ENCODE assay signal across 10 cellular contexts in genomic region chr9:33129251-33129885, GRCh38. TPM values are rescaled to one million over a fixed set of nuclear protein-coding genes. Genes with fewer than 3 reads are reported as not detected.
A peak's percentile ranks its signal among the peaks of the same experiment; 100 is the strongest.
DNase-seq lines count a peak whose midpoint lies in the region; ATAC-seq and TF ChIP-seq lines count a peak whose summit lies in the region.
"Had no signal": no experiment of that assay in that cellular context is flagged by ENCODE, and none has a peak within 500 bp of the region (broad histone marks: within the 10 kb centered on the region; RNA-seq: fewer than 3 reads in every experiment).

No MANE protein-coding gene starts in this region.

- peak overlapping the region in 6 of 7 donors; percentile 44 to 94 (median 78) for H3K27ac Mint-ChIP-seq in CD4-positive, alpha-beta memory T cell
- peak overlapping the region; percentile 81 to 94 (median 94) for H3K27ac Mint-ChIP-seq in IgD-negative memory B cell

- no peak overlapping the region for H2BK12ac ChIP-seq in trophoblast cell (ENCODE audit: low read length)

- no peak overlapping the region for H3K23ac ChIP-seq in trophoblast cell (ENCODE audit: low read length)

- no peak for ATAC-seq in right cardiac atrium

- H2AK5ac ChIP-seq in trophoblast cell (ENCODE audit: low read length), result no peak overlapping the region

- WGBS in right cardiac atrium, result 52% methylated on average over 5 of the region's 5 CpGs
- WGBS in trophoblast cell (ENCODE audit: extremely low coverage, insufficient coverage, insufficient read length), result no CpG with 5 or more reads among the region's 5 CpGs

- DNase-seq in CD4-positive, alpha-beta memory T cell, result no peak
- DNase-seq in right cardiac atrium, result no peak
- no peak for DNase-seq in trophoblast cell
- DNase-seq in SHP77 treated with DMSO at 0.1 percent for 48 hours (lab: John Stamatoyannopoulos, UW), result no peak
- DNase-seq in OCI-LY7 (ENCODE audit: low spot score), result no peak
- DNase-seq in HK-2 (ENCODE audit: unreplicated experiment), result no peak
- DNase-seq in NCI-H774 (lab: John Stamatoyannopoulos, UW), result no peak
- DNase-seq: NCI-H345 had no signal

- TF ChIP-seq CTCF in OCI-LY7 (conservative IDR thresholded peaks at IDR 0.05; ENCODE audit: low read length), result no peak

- no peaks in the 10 kb centered on the region for H3K27me3 Mint-ChIP-seq in CD4-positive, alpha-beta memory T cell
- peaks cover 3% of the 10 kb centered on the region for H3K27me3 Mint-ChIP-seq in IgD-negative memory B cell

- H3K9ac ChIP-seq in trophoblast cell (ENCODE audit: low read length), result no peak overlapping the region

- no peak overlapping the region for H3K27ac ChIP-seq in CD4-positive, alpha-beta memory T cell (ENCODE audit: low read depth, low read length)
- peak overlapping the region; percentile 33 for H3K27ac ChIP-seq in right cardiac atrium (ENCODE audit: low read length)
- no peak overlapping the region for H3K27ac ChIP-seq in trophoblast cell (ENCODE audit: low read depth, low read length)
- H3K27ac ChIP-seq in OCI-LY7 (ENCODE audit: low read depth, low read length, poor library complexity, severe bottlenecking), result no peak overlapping the region

- H3K4me3 ChIP-seq in CD4-positive, alpha-beta memory T cell (ENCODE audit: low read length in 2 of 2), result no peak overlapping the region
- H3K4me3 ChIP-seq in right cardiac atrium (ENCODE audit: low read length), result no peak overlapping the region
- no peak overlapping the region for H3K4me3 ChIP-seq in trophoblast cell (ENCODE audit: low read depth, low read length)
- H3K4me3 ChIP-seq in OCI-LY7 (ENCODE audit: low read depth, low read length, poor library complexity, severe bottlenecking), result no peak overlapping the region

- no peak overlapping the region for H4K12ac ChIP-seq in trophoblast cell (ENCODE audit: low read depth, low read length)

- no peak overlapping the region for H2BK120ac ChIP-seq in trophoblast cell (ENCODE audit: insufficient read depth, low read length, poor library complexity)

- H3K4me1 Mint-ChIP-seq in CD4-positive, alpha-beta memory T cell, result peaks cover 21 to 71% (median 36%) of the 10 kb centered on the region in 4 donors
- H3K4me1 Mint-ChIP-seq in IgD-negative memory B cell, result peaks cover 47 to 72% (median 64%) of the 10 kb centered on the region in 3 donors
- H3K4me1 Mint-ChIP-seq: neural crest cell had no signal

- CTCF ChIA-PET in CD4-positive, alpha-beta memory T cell (lab: Charles Lee; ENCODE audit: partially characterized antibody), result interaction anchor here (1.1 kb wide), 1 partner anchor 42 kb away, joined by 4 read pairs; no protein-coding TSS in a partner anchor
- CTCF ChIA-PET in OCI-LY7 (lab: Charles Lee; ENCODE audit: unreplicated experiment), result interaction anchor here (0.8 kb wide), 1 partner anchor 9 kb away, joined by 4 read pairs; no protein-coding TSS in a partner anchor

- no peak overlapping the region for H3K4me3 Mint-ChIP-seq in CD4-positive, alpha-beta memory T cell
- H3K4me3 Mint-ChIP-seq in IgD-negative memory B cell, result peak overlapping the region; percentile 36 to 87 (median 64)
- H3K4me3 Mint-ChIP-seq: neural crest cell had no signal

- no TSS peak for BruUV-seq in OCI-LY7 (replicated peaks; lab: Mats Ljungman, UMichigan)

- H4K8ac ChIP-seq in trophoblast cell (ENCODE audit: low read depth, low read length), result no peak overlapping the region

- no peak overlapping the region for H2AFZ ChIP-seq in trophoblast cell (ENCODE audit: insufficient read depth, low read length, poor library complexity)
- H2AFZ ChIP-seq in OCI-LY7 (ENCODE audit: low read length), result no peak overlapping the region

- H3K18ac ChIP-seq in trophoblast cell (ENCODE audit: low read length), result peak overlapping the region; percentile 6

- H4K20me1 ChIP-seq in OCI-LY7 (ENCODE audit: insufficient read depth, low read length), result no peaks in the 10 kb centered on the region

- no peaks in the 10 kb centered on the region for H3K9me2 ChIP-seq in OCI-LY7 (ENCODE audit: insufficient read depth, low read length)

- H3K79me2 ChIP-seq in trophoblast cell (ENCODE audit: control insufficient read depth, insufficient read depth, low read length, poor library complexity) (peaks cover 4% of the 10 kb centered on the region), OCI-LY7 (ENCODE audit: insufficient read depth, low read depth, low read length) (no peaks in the 10 kb centered on the region)

- H3K36me3 Mint-ChIP-seq in CD4-positive, alpha-beta memory T cell, result peaks cover 60 to 85% of the 10 kb centered on the region in 2 donors
- peaks cover 13% of the 10 kb centered on the region for H3K36me3 Mint-ChIP-seq in IgD-negative memory B cell

- no peaks in the 10 kb centered on the region for H3K27me3 ChIP-seq in CD4-positive, alpha-beta memory T cell (ENCODE audit: insufficient read depth, low read length)
- H3K27me3 ChIP-seq in right cardiac atrium (ENCODE audit: control insufficient read depth, insufficient read depth), result no peaks in the 10 kb centered on the region
- no peaks in the 10 kb centered on the region for H3K27me3 ChIP-seq in trophoblast cell (ENCODE audit: insufficient read depth, low read length)

- no peak overlapping the region for H4K91ac ChIP-seq in trophoblast cell (ENCODE audit: low read depth, low read length)

- H3K4me1 ChIP-seq in CD4-positive, alpha-beta memory T cell (ENCODE audit: insufficient read depth, low read length), result peaks cover 12% of the 10 kb centered on the region
- H3K4me1 ChIP-seq in right cardiac atrium (ENCODE audit: control insufficient read depth, insufficient read depth, low read length) (peaks cover 37% of the 10 kb centered on the region), trophoblast cell (ENCODE audit: control insufficient read depth in 1 of 2, insufficient read depth in 2 of 2, low read length in 2 of 2) (peaks cover 29 to 39% of the 10 kb centered on the region in 2 experiments), OCI-LY7 (ENCODE audit: insufficient read depth, low read length, poor library complexity, severe bottlenecking) (peaks cover 11% of the 10 kb centered on the region)

- H3K9me3 Mint-ChIP-seq in CD4-positive, alpha-beta memory T cell, result peaks cover 0 to 2% (median 0%) of the 10 kb centered on the region in 8 donors
- no peaks in the 10 kb centered on the region for H3K9me3 Mint-ChIP-seq in IgD-negative memory B cell
- H3K9me3 Mint-ChIP-seq: neural crest cell had no signal

- H3K4me2 ChIP-seq in trophoblast cell (ENCODE audit: low read length) (peak overlapping the region; percentile 12), OCI-LY7 (ENCODE audit: low read length) (no peak overlapping the region)

- no peak overlapping the region for H2BK5ac ChIP-seq in trophoblast cell (ENCODE audit: low read depth, low read length, poor library complexity)

- H3K79me1 ChIP-seq in trophoblast cell (ENCODE audit: low read length), result no peaks in the 10 kb centered on the region

- intact Hi-C loops in CD4-positive, alpha-beta memory T cell (cut with micrococcal nuclease), result no loop called here
- intact Hi-C loops in right cardiac atrium (cut with DNase I), result no loop called here
- intact Hi-C loops in OCI-LY7 (cut with micrococcal nuclease; ENCODE audit: unreplicated experiment), result no loop called here

- H3K9me3 ChIP-seq in CD4-positive, alpha-beta memory T cell (ENCODE audit: control insufficient read depth in 1 of 2, low read length in 2 of 2), result no peaks in the 10 kb centered on the region
- H3K9me3 ChIP-seq in right cardiac atrium (ENCODE audit: control insufficient read depth, low read length) (no peaks in the 10 kb centered on the region), trophoblast cell (ENCODE audit: insufficient read depth, low read depth, low read length) (no peaks in the 10 kb centered on the region), OCI-LY7 (ENCODE audit: low read length) (no peaks in the 10 kb centered on the region)

- POLR2A ChIA-PET in CD4-positive, alpha-beta memory T cell (lab: Charles Lee; ENCODE audit: partially characterized antibody), result interaction anchor here (0.5 to 1.5 kb wide), 5 partner anchors 10 to 42 kb away, joined by 3 to 7 read pairs (median 3); partner anchors contain the start of gene B4GALT1
- POLR2A ChIA-PET in OCI-LY7 (lab: Charles Lee), result interaction anchor here (1.4 kb wide), 1 partner anchor 23 kb away, joined by 3 read pairs; no protein-coding TSS in a partner anchor

- H3K36me3 ChIP-seq in CD4-positive, alpha-beta memory T cell (ENCODE audit: insufficient read depth, low read length), result peaks cover 47% of the 10 kb centered on the region
- H3K36me3 ChIP-seq in trophoblast cell (ENCODE audit: control insufficient read depth in 1 of 2, insufficient read depth in 2 of 2, low read length in 2 of 2) (peaks cover 35 to 60% of the 10 kb centered on the region in 2 experiments), OCI-LY7 (ENCODE audit: insufficient read depth, low read length) (peaks cover 57% of the 10 kb centered on the region)

- H3K14ac ChIP-seq in trophoblast cell (ENCODE audit: low read length), result peak overlapping the region; percentile 2

- H3K4ac ChIP-seq in trophoblast cell (ENCODE audit: low read depth, low read length), result no peak overlapping the region

RNA-seq across cellular contexts. Expression of gene B4GALT1, which starts 37.8 kb away (rescaled TPM):
- 10 to 100 TPM; 54.1 to 56.0 TPM for total RNA-seq in CD4-positive, alpha-beta memory T cell
- polyA plus RNA-seq in CD4-positive, alpha-beta memory T cell, result 10 to 100 TPM; 16.6 to 32.0 TPM
- polyA plus RNA-seq in IgD-negative memory B cell (55.1 TPM), right cardiac atrium (24.7 TPM)
- total RNA-seq in right cardiac atrium (100 to 1,000 TPM in 1 of 4 donors, 10 to 100 TPM in 3; 44.0 to 137 (median 58.3) TPM), OCI-LY7 (2022) (38.7 and 43.7 TPM in 2 replicates)
- 119 and 122 TPM in 2 replicates for polyA plus RNA-seq in trophoblast cell (2013)
- 8.1 and 12.8 TPM in 2 replicates for total RNA-seq in OCI-LY7 (2014; rRNA removed; shearing (Covaris generic))

RNA-seq across cellular contexts. Expression of gene SMU1, which starts 52.9 kb away (rescaled TPM):
- 10 to 100 TPM; 30.9 to 31.6 TPM for total RNA-seq in CD4-positive, alpha-beta memory T cell
- polyA plus RNA-seq in CD4-positive, alpha-beta memory T cell, result 10 to 100 TPM; 21.8 to 33.0 TPM
- polyA plus RNA-seq in IgD-negative memory B cell (19.3 TPM), right cardiac atrium (9.4 TPM)
- total RNA-seq in right cardiac atrium (10 to 100 TPM; 16.6 to 17.3 (median 17.0) TPM), OCI-LY7 (2022) (26.7 and 27.9 TPM in 2 replicates)
- 14.3 and 14.5 TPM in 2 replicates for polyA plus RNA-seq in trophoblast cell (2013)
- total RNA-seq in OCI-LY7 (2014; rRNA removed; shearing (Covaris generic)), result 20.0 and 22.0 TPM in 2 replicates

Comparison
In these comparisons a context has a peak if more than half of its experiments do, and no peak if none do; other contexts are left out.
1. H3K4me3 Mint-ChIP-seq: peak in IgD-negative memory B cell (4 of 4); none in CD4-positive, alpha-beta memory T cell (0 of 8).